Comparison of ENCODE assay signal across 17 cellular contexts in the genomic region with DNA sequence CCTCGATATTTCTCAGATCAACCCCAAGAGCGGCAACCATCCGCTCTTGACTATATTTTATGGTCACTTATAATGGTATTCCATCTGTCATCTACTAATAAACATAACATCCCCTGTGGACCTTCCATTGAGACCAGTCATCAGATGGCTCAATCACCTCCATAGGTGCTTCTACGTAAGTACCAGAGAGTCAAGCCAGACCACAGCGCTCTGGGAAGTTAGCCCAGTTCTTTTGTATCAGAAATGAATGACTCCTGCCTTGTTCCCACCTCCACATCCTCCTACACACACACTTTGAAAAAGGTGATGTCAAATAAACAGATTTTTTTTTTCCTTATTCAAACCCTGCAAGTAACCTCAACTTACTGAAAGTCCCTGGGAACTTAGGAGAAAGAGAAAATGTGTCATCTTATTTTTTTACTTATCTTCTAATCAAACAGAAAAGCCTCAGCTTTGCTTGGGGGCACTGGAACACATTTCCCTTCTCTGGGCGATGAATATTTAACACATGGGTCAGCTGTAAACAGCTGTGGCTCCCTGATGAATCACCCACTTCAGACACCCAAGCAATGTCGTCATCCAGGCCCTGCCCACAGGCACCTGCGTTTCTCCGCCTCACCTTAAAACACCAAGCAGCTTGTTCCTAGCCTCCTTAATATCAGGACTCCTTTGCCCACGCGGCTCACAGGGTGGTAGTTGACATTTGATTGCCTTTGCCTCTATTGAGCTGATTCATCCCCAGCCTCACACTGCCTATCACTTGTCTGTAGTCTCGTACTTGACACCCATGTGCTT.
A peak's percentile ranks its signal among the peaks of the same experiment; 100 is the strongest.
DNase-seq lines count a peak whose midpoint lies in the region; ATAC-seq and TF ChIP-seq lines count a peak whose summit lies in the region.
"Had no signal": no experiment of that assay in that cellular context is flagged by ENCODE, and none has a peak within 500 bp of the region (broad histone marks: within the 10 kb centered on the region; RNA-seq: fewer than 3 reads in every experiment).

No MANE protein-coding gene starts in this region.

- H3K4me1 Mint-ChIP-seq in activated CD8-positive, alpha-beta T cell treated with anti-CD3 and anti-CD28 coated beads for 36 hours (ENCODE audit: low read depth), result no peaks in the 10 kb centered on the region
- no peaks in the 10 kb centered on the region for H3K4me1 Mint-ChIP-seq in activated CD8-positive, alpha-beta T cell treated with anti-CD3 and anti-CD28 coated beads, Interleukin-2, amount 10 ng/mL, durations not matched to agents 7 days and 5 days (ENCODE audit: low read depth)
- peaks cover 8% of the 10 kb centered on the region for H3K4me1 Mint-ChIP-seq in stimulated activated naive CD8-positive, alpha-beta T cell treated with anti-CD3 and anti-CD28 coated beads, Interleukin-15, amount 100 ng/mL, for 72 hours
- H3K4me1 Mint-ChIP-seq in CD4-positive, alpha-beta T cell (ENCODE audit: low read depth), result no peaks in the 10 kb centered on the region
- H3K4me1 Mint-ChIP-seq: activated CD4-positive, alpha-beta T cell treated with anti-CD3 and anti-CD28 coated beads, Interleukin-2, amount 10 ng/mL, durations not matched to agents 7 days and 5 days had no signal

- peak; percentile 2 for DNase-seq in activated CD8-positive, alpha-beta T cell treated with anti-CD3 and anti-CD28 coated beads for 36 hours
- no peak for DNase-seq in activated CD8-positive, alpha-beta T cell treated with anti-CD3 and anti-CD28 coated beads, Interleukin-2, amount 10 ng/mL, durations not matched to agents 7 days and 5 days
- peak; percentile 85 for DNase-seq in RWPE1 (ENCODE audit: low spot score)
- DNase-seq in foreskin keratinocyte, result peak; percentile 93 to 96
- peak in 1 of 2 donors; percentile 13 for DNase-seq in stimulated activated naive CD8-positive, alpha-beta T cell treated with anti-CD3 and anti-CD28 coated beads, Interleukin-15, amount 100 ng/mL, for 72 hours
- DNase-seq in right cardiac atrium, result no peak
- no peak for DNase-seq in CD4-positive, alpha-beta T cell
- DNase-seq: activated CD4-positive, alpha-beta T cell treated with anti-CD3 and anti-CD28 coated beads, Interleukin-2, amount 10 ng/mL, durations not matched to agents 7 days and 5 days; amygdala; COR-L47; NCI-H1105 treated with DMSO at 0.1 percent for 48 hours; NCI-H82; SIG-M5; small intestine; T1000 had no signal

- no peaks in the 10 kb centered on the region for H3K36me3 Mint-ChIP-seq in activated CD8-positive, alpha-beta T cell treated with anti-CD3 and anti-CD28 coated beads for 36 hours (ENCODE audit: low read depth)
- no peaks in the 10 kb centered on the region for H3K36me3 Mint-ChIP-seq in activated CD8-positive, alpha-beta T cell treated with anti-CD3 and anti-CD28 coated beads, Interleukin-2, amount 10 ng/mL, durations not matched to agents 7 days and 5 days (ENCODE audit: low read depth)
- H3K36me3 Mint-ChIP-seq in CD4-positive, alpha-beta T cell (ENCODE audit: low read depth), result no peaks in the 10 kb centered on the region

- peaks cover 6% of the 10 kb centered on the region for H3K27me3 Mint-ChIP-seq in activated CD8-positive, alpha-beta T cell treated with anti-CD3 and anti-CD28 coated beads for 36 hours
- H3K27me3 Mint-ChIP-seq in activated CD8-positive, alpha-beta T cell treated with anti-CD3 and anti-CD28 coated beads, Interleukin-2, amount 10 ng/mL, durations not matched to agents 7 days and 5 days (ENCODE audit: low read depth), result peaks cover 5% of the 10 kb centered on the region
- H3K27me3 Mint-ChIP-seq in stimulated activated naive CD8-positive, alpha-beta T cell treated with anti-CD3 and anti-CD28 coated beads, Interleukin-15, amount 100 ng/mL, for 72 hours, result peaks cover 31% of the 10 kb centered on the region
- peaks cover 24% of the 10 kb centered on the region for H3K27me3 Mint-ChIP-seq in CD4-positive, alpha-beta T cell

- WGBS in right cardiac atrium, result 82% methylated on average over 12 of the region's 12 CpGs

- peaks cover 5% of the 10 kb centered on the region for H3K9me3 ChIP-seq in right cardiac atrium (ENCODE audit: control insufficient read depth, low read length)
- no peaks in the 10 kb centered on the region for H3K9me3 ChIP-seq in CD4-positive, alpha-beta T cell (ENCODE audit: control insufficient read depth, low read length)

- no peak for ATAC-seq in activated CD8-positive, alpha-beta T cell treated with anti-CD3 and anti-CD28 coated beads for 36 hours
- no peak for ATAC-seq in activated CD8-positive, alpha-beta T cell treated with anti-CD3 and anti-CD28 coated beads, Interleukin-2, amount 10 ng/mL, durations not matched to agents 7 days and 5 days
- ATAC-seq in foreskin keratinocyte, result peak; percentile 95
- ATAC-seq in stimulated activated naive CD8-positive, alpha-beta T cell treated with anti-CD3 and anti-CD28 coated beads, Interleukin-15, amount 100 ng/mL, for 72 hours, result peak; percentile 58
- no peak for ATAC-seq in right cardiac atrium
- ATAC-seq in HG03039 (IDR thresholded peaks at IDR 0.05; ENCODE audit: unreplicated experiment), result no peak
- no peak for ATAC-seq in CD4-positive, alpha-beta T cell (ENCODE audit: poor library complexity)

- no peak overlapping the region for H3K4me3 ChIP-seq in right cardiac atrium (ENCODE audit: low read length)
- H3K4me3 ChIP-seq: lung had no signal

- H3K27me3 ChIP-seq in foreskin keratinocyte, result no peaks in the 10 kb centered on the region
- H3K27me3 ChIP-seq in right cardiac atrium (ENCODE audit: control insufficient read depth, insufficient read depth), result no peaks in the 10 kb centered on the region
- H3K27me3 ChIP-seq in CD4-positive, alpha-beta T cell (ENCODE audit: control insufficient read depth, insufficient read depth, low read length), result peaks cover 4% of the 10 kb centered on the region

- H3K27ac Mint-ChIP-seq in activated CD8-positive, alpha-beta T cell treated with anti-CD3 and anti-CD28 coated beads for 36 hours, result no peak overlapping the region
- no peak overlapping the region for H3K27ac Mint-ChIP-seq in activated CD8-positive, alpha-beta T cell treated with anti-CD3 and anti-CD28 coated beads, Interleukin-2, amount 10 ng/mL, durations not matched to agents 7 days and 5 days
- H3K27ac Mint-ChIP-seq in stimulated activated naive CD8-positive, alpha-beta T cell treated with anti-CD3 and anti-CD28 coated beads, Interleukin-15, amount 100 ng/mL, for 72 hours, result no peak overlapping the region
- H3K27ac Mint-ChIP-seq in CD4-positive, alpha-beta T cell, result no peak overlapping the region
- H3K27ac Mint-ChIP-seq: activated CD4-positive, alpha-beta T cell treated with anti-CD3 and anti-CD28 coated beads, Interleukin-2, amount 10 ng/mL, durations not matched to agents 7 days and 5 days had no signal

- POLR2A ChIA-PET in activated CD8-positive, alpha-beta T cell treated with anti-CD3 and anti-CD28 coated beads for 36 hours (lab: Charles Lee), result interaction anchor here (0.6 kb wide), 1 partner anchor 52 kb away, joined by 3 read pairs; no protein-coding TSS in a partner anchor
- POLR2A ChIA-PET in activated CD8-positive, alpha-beta T cell treated with anti-CD3 and anti-CD28 coated beads, Interleukin-2, amount 10 ng/mL, durations not matched to agents 7 days and 5 days (lab: Charles Lee), result no interaction called here
- POLR2A ChIA-PET in RWPE1 (lab: Yijun Ruan, JAX; ENCODE audit: low non-redundant PET), result no interaction called here
- POLR2A ChIA-PET in CD4-positive, alpha-beta T cell (lab: Charles Lee), result no interaction called here

- H3K4me1 ChIP-seq in foreskin keratinocyte, result no peaks in the 10 kb centered on the region
- H3K4me1 ChIP-seq in right cardiac atrium (ENCODE audit: control insufficient read depth, insufficient read depth, low read length), result no peaks in the 10 kb centered on the region

- intact Hi-C loops in activated CD8-positive, alpha-beta T cell treated with anti-CD3 and anti-CD28 coated beads for 36 hours (cut with micrococcal nuclease), result no loop called here
- intact Hi-C loops in right cardiac atrium (cut with DNase I), result no loop called here
- intact Hi-C loops in CD4-positive, alpha-beta T cell (cut with DNase I, micrococcal nuclease), result no loop called here

- CTCF ChIA-PET in activated CD8-positive, alpha-beta T cell treated with anti-CD3 and anti-CD28 coated beads for 36 hours (lab: Charles Lee), result no interaction called here
- CTCF ChIA-PET in activated CD8-positive, alpha-beta T cell treated with anti-CD3 and anti-CD28 coated beads, Interleukin-2, amount 10 ng/mL, durations not matched to agents 7 days and 5 days (lab: Charles Lee), result no interaction called here
- CTCF ChIA-PET in RWPE1 (lab: Yijun Ruan, JAX), result no interaction called here
- CTCF ChIA-PET in CD4-positive, alpha-beta T cell (lab: Charles Lee), result no interaction called here

- peak overlapping the region; percentile 69 for H3K27ac ChIP-seq in RWPE1
- no peak overlapping the region for H3K27ac ChIP-seq in foreskin keratinocyte
- H3K27ac ChIP-seq in right cardiac atrium (ENCODE audit: low read length), result no peak overlapping the region
- no peak overlapping the region for H3K27ac ChIP-seq in CD4-positive, alpha-beta T cell (ENCODE audit: low read depth, low read length)

- peaks cover 9% of the 10 kb centered on the region for H3K9me3 Mint-ChIP-seq in activated CD8-positive, alpha-beta T cell treated with anti-CD3 and anti-CD28 coated beads for 36 hours
- H3K9me3 Mint-ChIP-seq in activated CD8-positive, alpha-beta T cell treated with anti-CD3 and anti-CD28 coated beads, Interleukin-2, amount 10 ng/mL, durations not matched to agents 7 days and 5 days (ENCODE audit: insufficient read depth), result no peaks in the 10 kb centered on the region
- peaks cover 5 to 16% of the 10 kb centered on the region in 2 donors for H3K9me3 Mint-ChIP-seq in stimulated activated naive CD8-positive, alpha-beta T cell treated with anti-CD3 and anti-CD28 coated beads, Interleukin-15, amount 100 ng/mL, for 72 hours
- H3K9me3 Mint-ChIP-seq in CD4-positive, alpha-beta T cell, result no peaks in the 10 kb centered on the region

- no peak overlapping the region for H3K4me3 Mint-ChIP-seq in activated CD8-positive, alpha-beta T cell treated with anti-CD3 and anti-CD28 coated beads for 36 hours
- no peak overlapping the region for H3K4me3 Mint-ChIP-seq in activated CD8-positive, alpha-beta T cell treated with anti-CD3 and anti-CD28 coated beads, Interleukin-2, amount 10 ng/mL, durations not matched to agents 7 days and 5 days
- H3K4me3 Mint-ChIP-seq in stimulated activated naive CD8-positive, alpha-beta T cell treated with anti-CD3 and anti-CD28 coated beads, Interleukin-15, amount 100 ng/mL, for 72 hours, result no peak overlapping the region
- no peak overlapping the region for H3K4me3 Mint-ChIP-seq in CD4-positive, alpha-beta T cell
- H3K4me3 Mint-ChIP-seq: activated CD4-positive, alpha-beta T cell treated with anti-CD3 and anti-CD28 coated beads, Interleukin-2, amount 10 ng/mL, durations not matched to agents 7 days and 5 days had no signal

- no peak for TF ChIP-seq CTCF in activated CD8-positive, alpha-beta T cell treated with anti-CD3 and anti-CD28 coated beads for 36 hours (IDR thresholded peaks at IDR 0.05)
- TF ChIP-seq CTCF in RWPE1 (conservative IDR thresholded peaks at IDR 0.05; ENCODE audit: low read depth) (no peak), foreskin keratinocyte (conservative IDR thresholded peaks at IDR 0.05) (no peak)
- no peak for TF ChIP-seq CTCF in CD4-positive, alpha-beta T cell (IDR thresholded peaks at IDR 0.05)

Comparison
In these comparisons a context has a peak if more than half of its experiments do, and no peak if none do; other contexts are left out.
1. DNase-seq: peak in activated CD8-positive, alpha-beta T cell treated with anti-CD3 and anti-CD28 coated beads for 36 hours (single experiment), RWPE1 (single experiment) and foreskin keratinocyte (2 of 2); none in activated CD8-positive, alpha-beta T cell treated with anti-CD3 and anti-CD28 coated beads, Interleukin-2, amount 10 ng/mL, durations not matched to agents 7 days and 5 days (single experiment), right cardiac atrium (0 of 3) and CD4-positive, alpha-beta T cell (0 of 10).
2. ATAC-seq: peak in foreskin keratinocyte (single experiment) and stimulated activated naive CD8-positive, alpha-beta T cell treated with anti-CD3 and anti-CD28 coated beads, Interleukin-15, amount 100 ng/mL, for 72 hours (single experiment); none in activated CD8-positive, alpha-beta T cell treated with anti-CD3 and anti-CD28 coated beads for 36 hours (single experiment), activated CD8-positive, alpha-beta T cell treated with anti-CD3 and anti-CD28 coated beads, Interleukin-2, amount 10 ng/mL, durations not matched to agents 7 days and 5 days (single experiment), right cardiac atrium (0 of 2), HG03039 (single experiment) and CD4-positive, alpha-beta T cell (single experiment).